Comparison of ENCODE assay signal across 27 cellular contexts in the genomic region with DNA sequence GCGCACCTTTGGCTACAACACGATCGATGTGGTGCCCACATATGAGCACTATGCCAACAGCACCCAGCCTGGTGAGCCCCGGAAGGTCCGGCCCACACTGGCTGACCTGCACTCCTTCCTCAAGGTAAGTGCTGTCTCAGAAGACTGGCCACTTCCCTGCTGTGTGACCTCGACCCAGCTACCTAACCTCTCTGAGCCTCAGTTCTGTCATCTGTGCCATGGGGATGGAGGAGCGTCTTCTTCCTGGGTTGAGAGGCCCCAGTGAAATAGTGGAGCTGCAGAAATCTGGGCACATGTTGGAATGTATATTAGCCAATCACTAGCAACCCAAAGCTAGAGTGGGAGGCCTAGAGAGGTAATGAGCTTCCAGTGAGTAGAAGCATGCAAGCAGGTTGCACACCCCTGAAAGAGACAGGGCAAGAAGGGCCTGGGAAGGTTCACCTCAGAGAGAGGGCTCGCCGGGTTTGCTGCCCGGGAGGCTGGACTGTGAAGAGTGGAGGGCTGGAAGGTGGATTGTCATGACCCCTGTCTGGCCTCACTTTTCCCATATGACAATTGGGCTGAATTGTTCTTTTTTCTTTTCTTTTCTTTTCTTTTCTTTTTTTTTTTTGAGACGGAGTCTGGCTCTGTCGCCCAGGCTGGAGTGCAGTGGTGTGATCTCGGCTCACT. TPM values are rescaled to one million over a fixed set of nuclear protein-coding genes. Genes with fewer than 3 reads are reported as not detected.
A peak's percentile ranks its signal among the peaks of the same experiment; 100 is the strongest.
DNase-seq lines count a peak whose midpoint lies in the region; ATAC-seq, FAIRE-seq and TF ChIP-seq lines count a peak whose summit lies in the region.
"Had no signal": no experiment of that assay in that cellular context is flagged by ENCODE, and none has a peak within 500 bp of the region (broad histone marks: within the 10 kb centered on the region; RNA-seq: fewer than 3 reads in every experiment).

No MANE protein-coding gene starts in this region.

- POLR2A ChIA-PET in Caco-2 (lab: Charles Lee) (no interaction called here), K562 (lab: Yijun Ruan, JAX) (no interaction called here)

- H3K9me1 ChIP-seq in K562 (ENCODE audit: control insufficient read depth, insufficient read depth, low read length) = no peaks in the 10 kb centered on the region

- no peak for DNase-seq in T-helper 2 cell treated with Interferon-gamma antibody and Interleukin-4, amounts not matched to agents 5 μg/mL and 100 μg/mL, for 36 hours (ENCODE audit: low spot score)
- DNase-seq in T-helper 2 cell (no peak), Caco-2 (no peak), K562 (ENCODE audit: extremely low read depth in 1 of 4, low spot score in 3 of 4) (no peak), neuronal stem cell (ENCODE audit: low spot score) (no peak)
- DNase-seq: 8988T; CD4-positive, CD25-positive, alpha-beta regulatory T cell; DMS53; HCEC 1CT; MM.1S; NCI-H2029; NCI-H446; NCI-H524 treated with DMSO at 0.1 percent for 48 hours; NCI-H774; PC-3 had no signal

- FAIRE-seq in K562 (lab: Jason Lieb, UNC) = no peak
- FAIRE-seq: D721Med, GM18507, HTR-8/SVneo had no signal

- H3K4me1 ChIP-seq in Caco-2 = peaks cover 53% of the 10 kb centered on the region
- peaks cover 2 to 16% of the 10 kb centered on the region in 2 experiments; a peak in 3 of 5 replicates for H3K4me1 ChIP-seq in K562 (replicated peaks in 1 of 2; ENCODE audit: control insufficient read depth in 2 of 2, insufficient read depth in 2 of 2, low read length in 2 of 2)
- peaks cover 4 to 14% of the 10 kb centered on the region in 2 donors for H3K4me1 ChIP-seq in neuronal stem cell (ENCODE audit: control insufficient read depth in 2 of 2, insufficient read depth in 1 of 2, low read depth in 1 of 2, low read length in 2 of 2)

- no peak overlapping the region for H2BK12ac ChIP-seq in neuronal stem cell (ENCODE audit: low read length)

- CTCF ChIA-PET in Caco-2 (lab: Charles Lee) (interaction anchor here (1.3 kb wide), 1 partner anchor 73 kb away, joined by 4 read pairs; no protein-coding TSS in a partner anchor), K562 (lab: Yijun Ruan, JAX; ENCODE audit: low intra/inter-chr PET ratio) (no interaction called here)

- no peak overlapping the region for H2BK120ac ChIP-seq in neuronal stem cell (ENCODE audit: low read depth, low read length)

- peak overlapping the region; percentile 15 for H3K27ac Mint-ChIP-seq in T-helper 2 cell treated with Interferon-gamma antibody and Interleukin-4, amounts not matched to agents 5 μg/mL and 100 μg/mL, for 36 hours
- peak overlapping the region; percentile 77 for H3K27ac Mint-ChIP-seq in Caco-2 (ENCODE audit: unreplicated experiment)
- H3K27ac Mint-ChIP-seq: GM23338 had no signal

- H3K27ac ChIP-seq in K562 (ENCODE audit: extremely low read depth, low read depth, low read length) (no peak overlapping the region), neuronal stem cell (replicated peaks; ENCODE audit: low read length) (no peak overlapping the region)
- H3K27ac ChIP-seq: KMS-11 had no signal

- H3K36me3 Mint-ChIP-seq in T-helper 2 cell treated with Interferon-gamma antibody and Interleukin-4, amounts not matched to agents 5 μg/mL and 100 μg/mL, for 36 hours (ENCODE audit: low read depth) = no peaks in the 10 kb centered on the region
- peaks cover 15% of the 10 kb centered on the region for H3K36me3 Mint-ChIP-seq in Caco-2 (ENCODE audit: insufficient read depth, unreplicated experiment)
- H3K36me3 Mint-ChIP-seq: CD4-positive, CD25-positive, alpha-beta regulatory T cell had no signal

- H3K4ac ChIP-seq in neuronal stem cell (ENCODE audit: low read length) = no peak overlapping the region

- H3K4me1 Mint-ChIP-seq in T-helper 2 cell treated with Interferon-gamma antibody and Interleukin-4, amounts not matched to agents 5 μg/mL and 100 μg/mL, for 36 hours (ENCODE audit: low read depth) = peaks cover 33% of the 10 kb centered on the region
- peaks cover 51% of the 10 kb centered on the region for H3K4me1 Mint-ChIP-seq in Caco-2 (ENCODE audit: low read depth, unreplicated experiment)

- H3K4me3 ChIP-seq in Caco-2 (ENCODE audit: low read depth, low read length) (no peak overlapping the region), K562 (no peak overlapping the region), neuronal stem cell (ENCODE audit: low read length in 2 of 2) (no peak overlapping the region)
- H3K4me3 ChIP-seq: BLaER1, GM23338 had no signal

- no peak overlapping the region for H3K4me2 ChIP-seq in K562 (ENCODE audit: insufficient read depth, low read length)
- no peak overlapping the region for H3K4me2 ChIP-seq in neuronal stem cell (ENCODE audit: insufficient read depth, low read length, poor library complexity, severe bottlenecking)
- H3K4me2 ChIP-seq: GM23338, KMS-11 had no signal

- peak overlapping the region; percentile 54 for H2BK15ac ChIP-seq in neuronal stem cell (ENCODE audit: low read length)

- H3K27me3 Mint-ChIP-seq in T-helper 2 cell treated with Interferon-gamma antibody and Interleukin-4, amounts not matched to agents 5 μg/mL and 100 μg/mL, for 36 hours (ENCODE audit: low read depth) = no peaks in the 10 kb centered on the region
- no peaks in the 10 kb centered on the region for H3K27me3 Mint-ChIP-seq in Caco-2 (ENCODE audit: insufficient read depth, unreplicated experiment)

- peak overlapping the region; percentile 48 for H4K91ac ChIP-seq in neuronal stem cell (ENCODE audit: low read depth, low read length, poor library complexity)

- H3K4me3 Mint-ChIP-seq in T-helper 2 cell treated with Interferon-gamma antibody and Interleukin-4, amounts not matched to agents 5 μg/mL and 100 μg/mL, for 36 hours = no peak overlapping the region
- H3K4me3 Mint-ChIP-seq in Caco-2 (ENCODE audit: unreplicated experiment) = no peak overlapping the region
- H3K4me3 Mint-ChIP-seq: CD4-positive, CD25-positive, alpha-beta regulatory T cell; GM23338 had no signal

- peak overlapping the region; percentile 81 for H3K18ac ChIP-seq in neuronal stem cell (ENCODE audit: low read length)

- H3K27me3 ChIP-seq in Caco-2 (replicated peaks; ENCODE audit: control insufficient read depth, insufficient read depth, low read length) = no peaks in the 10 kb centered on the region
- H3K27me3 ChIP-seq in K562 (ENCODE audit: control insufficient read depth in 2 of 2, insufficient read depth in 2 of 2, low read length in 2 of 2) = peaks cover 0 to 10% of the 10 kb centered on the region in 2 experiments; a peak in 3 of 5 replicates
- peaks cover 0 to 13% (median 0%) of the 10 kb centered on the region in 3 experiments for H3K27me3 ChIP-seq in neuronal stem cell (ENCODE audit: control insufficient read depth in 3 of 3, insufficient read depth in 3 of 3, low read depth in 1 of 3, low read length in 3 of 3)
- H3K27me3 ChIP-seq: BLaER1 had no signal

- H3K36me3 ChIP-seq in Caco-2 (ENCODE audit: control insufficient read depth, insufficient read depth, low read length) (no peaks in the 10 kb centered on the region), K562 (ENCODE audit: control insufficient read depth, insufficient read depth, low read length) (no peaks in the 10 kb centered on the region), neuronal stem cell (replicated peaks in 1 of 2; ENCODE audit: control insufficient read depth in 2 of 2, insufficient read depth in 2 of 2, low read length in 2 of 2) (no peaks in the 10 kb centered on the region)
- H3K36me3 ChIP-seq: BLaER1 had no signal

- TF ChIP-seq CTCF in Caco-2 (IDR thresholded peaks at IDR 0.05; ENCODE audit: insufficient read depth in 1 of 2, low read depth in 1 of 2, low read length in 1 of 2, severe bottlenecking in 1 of 2, unreplicated experiment in 1 of 2) (no peak), K562 (IDR thresholded peaks at IDR 0.05 in 2 of 3, conservative IDR thresholded peaks at IDR 0.05 in 1 of 3; ENCODE audit: insufficient read depth in 2 of 3, low read depth in 1 of 3, low read length in 3 of 3) (no peak)

- no peaks in the 10 kb centered on the region for H3K9me3 ChIP-seq in Caco-2
- no peaks in the 10 kb centered on the region for H3K9me3 ChIP-seq in K562 (replicated peaks; ENCODE audit: control insufficient read depth, insufficient read depth, low read depth, low read length)
- no peaks in the 10 kb centered on the region for H3K9me3 ChIP-seq in neuronal stem cell (replicated peaks in 1 of 2; ENCODE audit: control insufficient read depth in 2 of 2, insufficient read depth in 1 of 2, low read depth in 1 of 2, low read length in 2 of 2)
- H3K9me3 ChIP-seq: BLaER1 had no signal

- H3K79me2 ChIP-seq in K562 (ENCODE audit: control insufficient read depth, insufficient read depth, low read length) = no peaks in the 10 kb centered on the region

- H3K14ac ChIP-seq in neuronal stem cell (ENCODE audit: low read length) = no peak overlapping the region

- peak overlapping the region; percentile 97 for H2AK5ac ChIP-seq in neuronal stem cell (ENCODE audit: low read depth, low read length)

- no peaks in the 10 kb centered on the region for H3K79me1 ChIP-seq in neuronal stem cell (ENCODE audit: low read depth, low read length)

- ATAC-seq in K562 = no peak
- no peak for ATAC-seq in HG02759 (IDR thresholded peaks at IDR 0.05; ENCODE audit: unreplicated experiment)
- ATAC-seq in HG03108 (IDR thresholded peaks at IDR 0.05; ENCODE audit: unreplicated experiment) = no peak
- no peak for ATAC-seq in HG02588 (IDR thresholded peaks at IDR 0.05; ENCODE audit: unreplicated experiment)
- ATAC-seq: GM23338, PC-3, SK-N-SH treated with all-trans-retinoic acid at 6 μM for 48 hours had no signal

- no peak for TF ChIP-seq RAD21 in K562 (CRISPR knock-in tag; conservative IDR thresholded peaks at IDR 0.05 in 1 of 2, IDR thresholded peaks at IDR 0.05 in 1 of 2)

- H2AFZ ChIP-seq in K562 (ENCODE audit: low read depth, low read length) (no peak overlapping the region), neuronal stem cell (ENCODE audit: low read length) (no peak overlapping the region)
- H2AFZ ChIP-seq: GM23338 had no signal

- H3K9ac ChIP-seq in K562 (ENCODE audit: insufficient read depth in 1 of 2, low read depth in 2 of 2, low read length in 2 of 2) (peak overlapping the region in 1 of 2 experiments; percentile 59; a peak in 2 of 4 replicates), neuronal stem cell (ENCODE audit: low read depth, low read length, poor library complexity) (no peak overlapping the region)
- H3K9ac ChIP-seq: BLaER1, KMS-11 had no signal

- peak overlapping the region; percentile 86 for H3K23ac ChIP-seq in neuronal stem cell (ENCODE audit: low read depth, low read length, poor library complexity)

- TF ChIP-seq POLR2A in K562 (conservative IDR thresholded peaks at IDR 0.05) = no peak

- intact Hi-C loops in Caco-2 (cut with micrococcal nuclease; ENCODE audit: unreplicated experiment) = no loop called here
- intact Hi-C loops in K562 (cut with micrococcal nuclease) = no loop called here

- H3K9me3 Mint-ChIP-seq in T-helper 2 cell treated with Interferon-gamma antibody and Interleukin-4, amounts not matched to agents 5 μg/mL and 100 μg/mL, for 36 hours = no peaks in the 10 kb centered on the region
- no peaks in the 10 kb centered on the region for H3K9me3 Mint-ChIP-seq in Caco-2 (ENCODE audit: unreplicated experiment)
- H3K9me3 Mint-ChIP-seq: CD4-positive, CD25-positive, alpha-beta regulatory T cell; GM23338 had no signal

- TF ChIP-seq EP300 in K562 (IDR thresholded peaks at IDR 0.05; ENCODE audit: low read length) = no peak

- H4K8ac ChIP-seq in neuronal stem cell (ENCODE audit: low read depth, low read length) = no peak overlapping the region

- WGBS in K562 (ENCODE audit: insufficient coverage, low coverage, missing lambda C conversion rate) = 40% methylated on average over 12 of the region's 13 CpGs
- WGBS in neuronal stem cell (ENCODE audit: extremely low coverage in 2 of 2, insufficient read length in 2 of 2, insufficient replicate concordance in 1 of 2), 2 donors = no CpG with 5 or more reads among the region's 13 CpGs

- no peak overlapping the region for H2BK5ac ChIP-seq in neuronal stem cell (ENCODE audit: low read length)

- no peaks in the 10 kb centered on the region; the same call in 1 of the 2 replicates for H4K20me1 ChIP-seq in K562 (replicated peaks; ENCODE audit: control insufficient read depth, insufficient read depth, low read length)
- H4K20me1 ChIP-seq: BLaER1 had no signal

- in situ Hi-C loops in K562 (cut with MboI) = loop anchor here (5.0 to 10.0 kb wide), 2 partner anchors 87 to 281 kb away; a partner anchor contains a TSS

- BruUV-seq in Caco-2 (replicated peaks; lab: Mats Ljungman, UMichigan) (no TSS peak), K562 (replicated peaks; lab: Mats Ljungman, UMichigan) (no TSS peak)

RNA-seq across cellular contexts. Expression of a gene that starts 0.5 kb away (rescaled TPM):
- total RNA-seq in Caco-2 (2022) = 0.67 and 0.73 TPM in 2 replicates
- total RNA-seq in K562 (2011; cell fraction: chromatin; rRNA removed; ENCODE audit: low replicate concordance) = not detected in 2 replicates
- total RNA-seq in K562 (2011; cell fraction: nucleolus; rRNA removed) = not detected in 2 replicates
- total RNA-seq in K562 (2011; cell fraction: nucleoplasm; rRNA removed) = not detected in 2 replicates
- not detected in 2 replicates for total RNA-seq in K562 (2014; rRNA removed)
- not detected in 2 replicates for total RNA-seq in K562 (2014; rRNA removed; fragmentation: Illumina TruSeq; extraction: Trizol)
- total RNA-seq in K562 (2015; rRNA removed; fragmentation: Illumina TruSeq; extraction: Trizol) = not detected in 2 replicates
- total RNA-seq in K562 (2021) = not detected in 2 replicates
- not detected in 2 replicates for polyA plus RNA-seq in K562 (2011; rRNA removed)
- polyA plus RNA-seq in K562 (2011; cell fraction: cytosol; rRNA removed) = not detected in 2 replicates
- 0.04 TPM in 1 of 2 replicates, not detected in the other for polyA plus RNA-seq in K562 (2011; cell fraction: nucleus; rRNA removed)
- polyA plus RNA-seq in K562 (2012) = 0.01 TPM in 1 of 2 replicates, not detected in the other
- not detected in 2 replicates for polyA plus RNA-seq in K562 (2014; fragmentation: Illumina TruSeq; extraction: Trizol)
- not detected for polyA plus RNA-seq in K562 (2014; fragmentation: Nextera tagmentation; extraction: Ambion mirVana)
- not detected in 2 replicates for polyA plus RNA-seq in K562 (2014; rRNA removed)
- not detected in 2 replicates for polyA minus RNA-seq in K562 (2011; rRNA and poly(A)+ RNA removed)
- 0.95 and 1.3 TPM in 2 replicates for polyA minus RNA-seq in K562 (2011; cell fraction: cytosol; rRNA and poly(A)+ RNA removed)
- polyA minus RNA-seq in K562 (2011; cell fraction: nucleus; rRNA and poly(A)+ RNA removed) = 0.13 TPM in 1 of 2 replicates, not detected in the other
- polyA plus RNA-seq in neuronal stem cell (2013, experiment 1 of 2) = not detected
- not detected for polyA plus RNA-seq in neuronal stem cell (2013, experiment 2 of 2)
- total RNA-seq: CD4-positive, CD25-positive, alpha-beta regulatory T cell; Daoy; G401; GM23338; PC-3 had no signal
- polyA plus RNA-seq: CD4-positive, CD25-positive, alpha-beta regulatory T cell; GM23338 had no signal
